ENCODE assay signal across 2 cellular contexts in genomic region chr14:87411370-87411769, GRCh38.
TF ChIP-seq lines count a peak whose summit lies in the region.

No MANE protein-coding gene starts in this region.

TF ChIP-seq in IMR-90, 13 proteins besides CTCF, POLR2A, EP300 and RAD21 (continued from another document):
- no peak for TF ChIP-seq NFE2L2 (IDR thresholded peaks at IDR 0.05; ENCODE audit: low read depth, low read length)
- TF ChIP-seq RFX5 (IDR thresholded peaks at IDR 0.05; ENCODE audit: low read depth, low read length) = no peak
- no peak for TF ChIP-seq MXI1 (IDR thresholded peaks at IDR 0.05; ENCODE audit: borderline replicate concordance, low read depth, low read length)
- TF ChIP-seq MAFK (IDR thresholded peaks at IDR 0.05; ENCODE audit: low read depth, low read length) = no peak
- no peak for TF ChIP-seq FOS (IDR thresholded peaks at IDR 0.05; ENCODE audit: low read depth, low read length)
- TF ChIP-seq ELK1 (IDR thresholded peaks at IDR 0.05; ENCODE audit: borderline replicate concordance, low read depth, low read length) = no peak
- no peak for TF ChIP-seq CHD1 (IDR thresholded peaks at IDR 0.05; ENCODE audit: low read depth, low read length)
- TF ChIP-seq RCOR1 (IDR thresholded peaks at IDR 0.05; ENCODE audit: insufficient replicate concordance, low read length) = no peak
- no peak for TF ChIP-seq MAZ (IDR thresholded peaks at IDR 0.05; ENCODE audit: borderline replicate concordance, low read depth, low read length)
- TF ChIP-seq SMC3 (IDR thresholded peaks at IDR 0.05; ENCODE audit: low read depth, low read length) = no peak
- no peak for TF ChIP-seq USF2 (IDR thresholded peaks at IDR 0.05; ENCODE audit: low read depth, low read length)

TF ChIP-seq in WTC11, 78 proteins besides CTCF, POLR2A, EP300 and RAD21 (continued from another document):
- TF ChIP-seq ETV6 (CRISPR knock-in tag; IDR thresholded peaks at IDR 0.05) = no peak
